ENCODE assay signal across 1 cellular context in the genomic region with DNA sequence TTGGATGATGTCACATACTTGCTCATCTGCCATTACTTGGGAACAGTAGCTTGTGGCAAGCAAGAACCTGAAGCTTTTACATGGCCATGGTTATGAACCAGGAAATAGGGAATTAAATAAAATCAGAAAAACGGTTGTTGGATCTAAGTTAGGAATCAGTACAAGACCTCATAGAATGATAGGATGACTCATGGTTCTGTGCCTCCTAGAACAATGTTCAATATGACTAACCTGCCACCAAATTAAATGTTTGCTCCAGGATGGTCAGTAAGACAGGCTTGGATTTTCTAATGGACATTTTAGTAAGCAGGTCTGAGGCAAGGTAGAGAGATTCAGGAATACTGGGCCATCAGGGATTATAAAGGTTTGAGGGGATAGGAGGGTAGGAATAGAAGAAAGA.
TF ChIP-seq lines count a peak whose summit lies in the region.

No MANE protein-coding gene starts in this region.

TF ChIP-seq in GM23338, 12 proteins besides CTCF, POLR2A, EP300 and RAD21:
- TF ChIP-seq, protein P1, sequence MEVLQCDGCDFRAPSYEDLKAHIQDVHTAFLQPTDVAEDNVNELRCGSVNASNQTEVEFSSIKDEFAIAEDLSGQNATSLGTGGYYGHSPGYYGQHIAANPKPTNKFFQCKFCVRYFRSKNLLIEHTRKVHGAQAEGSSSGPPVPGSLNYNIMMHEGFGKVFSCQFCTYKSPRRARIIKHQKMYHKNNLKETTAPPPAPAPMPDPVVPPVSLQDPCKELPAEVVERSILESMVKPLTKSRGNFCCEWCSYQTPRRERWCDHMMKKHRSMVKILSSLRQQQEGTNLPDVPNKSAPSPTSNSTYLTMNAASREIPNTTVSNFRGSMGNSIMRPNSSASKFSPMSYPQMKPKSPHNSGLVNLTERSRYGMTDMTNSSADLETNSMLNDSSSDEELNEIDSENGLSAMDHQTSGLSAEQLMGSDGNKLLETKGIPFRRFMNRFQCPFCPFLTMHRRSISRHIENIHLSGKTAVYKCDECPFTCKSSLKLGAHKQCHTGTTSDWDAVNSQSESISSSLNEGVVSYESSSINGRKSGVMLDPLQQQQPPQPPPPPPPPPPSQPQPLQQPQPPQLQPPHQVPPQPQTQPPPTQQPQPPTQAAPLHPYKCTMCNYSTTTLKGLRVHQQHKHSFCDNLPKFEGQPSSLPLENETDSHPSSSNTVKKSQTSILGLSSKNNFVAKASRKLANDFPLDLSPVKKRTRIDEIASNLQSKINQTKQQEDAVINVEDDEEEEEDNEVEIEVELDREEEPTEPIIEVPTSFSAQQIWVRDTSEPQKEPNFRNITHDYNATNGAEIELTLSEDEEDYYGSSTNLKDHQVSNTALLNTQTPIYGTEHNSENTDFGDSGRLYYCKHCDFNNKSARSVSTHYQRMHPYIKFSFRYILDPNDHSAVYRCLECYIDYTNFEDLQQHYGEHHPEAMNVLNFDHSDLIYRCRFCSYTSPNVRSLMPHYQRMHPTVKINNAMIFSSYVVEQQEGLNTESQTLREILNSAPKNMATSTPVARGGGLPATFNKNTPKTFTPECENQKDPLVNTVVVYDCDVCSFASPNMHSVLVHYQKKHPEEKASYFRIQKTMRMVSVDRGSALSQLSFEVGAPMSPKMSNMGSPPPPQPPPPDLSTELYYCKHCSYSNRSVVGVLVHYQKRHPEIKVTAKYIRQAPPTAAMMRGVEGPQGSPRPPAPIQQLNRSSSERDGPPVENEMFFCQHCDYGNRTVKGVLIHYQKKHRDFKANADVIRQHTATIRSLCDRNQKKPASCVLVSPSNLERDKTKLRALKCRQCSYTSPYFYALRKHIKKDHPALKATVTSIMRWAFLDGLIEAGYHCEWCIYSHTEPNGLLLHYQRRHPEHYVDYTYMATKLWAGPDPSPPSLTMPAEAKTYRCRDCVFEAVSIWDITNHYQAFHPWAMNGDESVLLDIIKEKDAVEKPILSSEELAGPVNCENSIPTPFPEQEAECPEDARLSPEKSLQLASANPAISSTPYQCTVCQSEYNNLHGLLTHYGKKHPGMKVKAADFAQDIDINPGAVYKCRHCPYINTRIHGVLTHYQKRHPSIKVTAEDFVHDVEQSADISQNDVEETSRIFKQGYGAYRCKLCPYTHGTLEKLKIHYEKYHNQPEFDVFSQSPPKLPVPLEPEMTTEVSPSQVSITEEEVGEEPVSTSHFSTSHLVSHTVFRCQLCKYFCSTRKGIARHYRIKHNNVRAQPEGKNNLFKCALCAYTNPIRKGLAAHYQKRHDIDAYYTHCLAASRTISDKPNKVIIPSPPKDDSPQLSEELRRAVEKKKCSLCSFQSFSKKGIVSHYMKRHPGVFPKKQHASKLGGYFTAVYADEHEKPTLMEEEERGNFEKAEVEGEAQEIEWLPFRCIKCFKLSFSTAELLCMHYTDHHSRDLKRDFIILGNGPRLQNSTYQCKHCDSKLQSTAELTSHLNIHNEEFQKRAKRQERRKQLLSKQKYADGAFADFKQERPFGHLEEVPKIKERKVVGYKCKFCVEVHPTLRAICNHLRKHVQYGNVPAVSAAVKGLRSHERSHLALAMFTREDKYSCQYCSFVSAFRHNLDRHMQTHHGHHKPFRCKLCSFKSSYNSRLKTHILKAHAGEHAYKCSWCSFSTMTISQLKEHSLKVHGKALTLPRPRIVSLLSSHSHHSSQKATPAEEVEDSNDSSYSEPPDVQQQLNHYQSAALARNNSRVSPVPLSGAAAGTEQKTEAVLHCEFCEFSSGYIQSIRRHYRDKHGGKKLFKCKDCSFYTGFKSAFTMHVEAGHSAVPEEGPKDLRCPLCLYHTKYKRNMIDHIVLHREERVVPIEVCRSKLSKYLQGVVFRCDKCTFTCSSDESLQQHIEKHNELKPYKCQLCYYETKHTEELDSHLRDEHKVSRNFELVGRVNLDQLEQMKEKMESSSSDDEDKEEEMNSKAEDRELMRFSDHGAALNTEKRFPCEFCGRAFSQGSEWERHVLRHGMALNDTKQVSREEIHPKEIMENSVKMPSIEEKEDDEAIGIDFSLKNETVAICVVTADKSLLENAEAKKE (CRISPR knock-in tag; IDR thresholded peaks at IDR 0.05): no peak
- TF ChIP-seq EZH2phosphoT487 (IDR thresholded peaks at IDR 0.05; ENCODE audit: unreplicated experiment) (no peak), CREB1 (CRISPR knock-in tag; IDR thresholded peaks at IDR 0.05; ENCODE audit: low read depth) (no peak), JUNB (IDR thresholded peaks at IDR 0.05; ENCODE audit: unreplicated experiment) (no peak), ZNF331 (CRISPR knock-in tag; IDR thresholded peaks at IDR 0.05; ENCODE audit: low read depth) (no peak), ZNF114 (CRISPR knock-in tag; IDR thresholded peaks at IDR 0.05) (no peak), EZH2 (IDR thresholded peaks at IDR 0.05; ENCODE audit: low read depth, unreplicated experiment) (no peak), POLR2AphosphoS5 (IDR thresholded peaks at IDR 0.05; ENCODE audit: low read depth) (no peak), STAT1 (IDR thresholded peaks at IDR 0.05; ENCODE audit: unreplicated experiment) (no peak), NANOG (IDR thresholded peaks at IDR 0.05; ENCODE audit: borderline replicate concordance) (no peak)
- TF ChIP-seq, protein P2, sequence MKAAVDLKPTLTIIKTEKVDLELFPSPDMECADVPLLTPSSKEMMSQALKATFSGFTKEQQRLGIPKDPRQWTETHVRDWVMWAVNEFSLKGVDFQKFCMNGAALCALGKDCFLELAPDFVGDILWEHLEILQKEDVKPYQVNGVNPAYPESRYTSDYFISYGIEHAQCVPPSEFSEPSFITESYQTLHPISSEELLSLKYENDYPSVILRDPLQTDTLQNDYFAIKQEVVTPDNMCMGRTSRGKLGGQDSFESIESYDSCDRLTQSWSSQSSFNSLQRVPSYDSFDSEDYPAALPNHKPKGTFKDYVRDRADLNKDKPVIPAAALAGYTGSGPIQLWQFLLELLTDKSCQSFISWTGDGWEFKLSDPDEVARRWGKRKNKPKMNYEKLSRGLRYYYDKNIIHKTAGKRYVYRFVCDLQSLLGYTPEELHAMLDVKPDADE (IDR thresholded peaks at IDR 0.05): no peak
- TF ChIP-seq, protein P3, sequence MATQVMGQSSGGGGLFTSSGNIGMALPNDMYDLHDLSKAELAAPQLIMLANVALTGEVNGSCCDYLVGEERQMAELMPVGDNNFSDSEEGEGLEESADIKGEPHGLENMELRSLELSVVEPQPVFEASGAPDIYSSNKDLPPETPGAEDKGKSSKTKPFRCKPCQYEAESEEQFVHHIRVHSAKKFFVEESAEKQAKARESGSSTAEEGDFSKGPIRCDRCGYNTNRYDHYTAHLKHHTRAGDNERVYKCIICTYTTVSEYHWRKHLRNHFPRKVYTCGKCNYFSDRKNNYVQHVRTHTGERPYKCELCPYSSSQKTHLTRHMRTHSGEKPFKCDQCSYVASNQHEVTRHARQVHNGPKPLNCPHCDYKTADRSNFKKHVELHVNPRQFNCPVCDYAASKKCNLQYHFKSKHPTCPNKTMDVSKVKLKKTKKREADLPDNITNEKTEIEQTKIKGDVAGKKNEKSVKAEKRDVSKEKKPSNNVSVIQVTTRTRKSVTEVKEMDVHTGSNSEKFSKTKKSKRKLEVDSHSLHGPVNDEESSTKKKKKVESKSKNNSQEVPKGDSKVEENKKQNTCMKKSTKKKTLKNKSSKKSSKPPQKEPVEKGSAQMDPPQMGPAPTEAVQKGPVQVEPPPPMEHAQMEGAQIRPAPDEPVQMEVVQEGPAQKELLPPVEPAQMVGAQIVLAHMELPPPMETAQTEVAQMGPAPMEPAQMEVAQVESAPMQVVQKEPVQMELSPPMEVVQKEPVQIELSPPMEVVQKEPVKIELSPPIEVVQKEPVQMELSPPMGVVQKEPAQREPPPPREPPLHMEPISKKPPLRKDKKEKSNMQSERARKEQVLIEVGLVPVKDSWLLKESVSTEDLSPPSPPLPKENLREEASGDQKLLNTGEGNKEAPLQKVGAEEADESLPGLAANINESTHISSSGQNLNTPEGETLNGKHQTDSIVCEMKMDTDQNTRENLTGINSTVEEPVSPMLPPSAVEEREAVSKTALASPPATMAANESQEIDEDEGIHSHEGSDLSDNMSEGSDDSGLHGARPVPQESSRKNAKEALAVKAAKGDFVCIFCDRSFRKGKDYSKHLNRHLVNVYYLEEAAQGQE (IDR thresholded peaks at IDR 0.05; ENCODE audit: unreplicated experiment): no peak
